1 cellular context compared by ENCODE assay signal in the genomic region with DNA sequence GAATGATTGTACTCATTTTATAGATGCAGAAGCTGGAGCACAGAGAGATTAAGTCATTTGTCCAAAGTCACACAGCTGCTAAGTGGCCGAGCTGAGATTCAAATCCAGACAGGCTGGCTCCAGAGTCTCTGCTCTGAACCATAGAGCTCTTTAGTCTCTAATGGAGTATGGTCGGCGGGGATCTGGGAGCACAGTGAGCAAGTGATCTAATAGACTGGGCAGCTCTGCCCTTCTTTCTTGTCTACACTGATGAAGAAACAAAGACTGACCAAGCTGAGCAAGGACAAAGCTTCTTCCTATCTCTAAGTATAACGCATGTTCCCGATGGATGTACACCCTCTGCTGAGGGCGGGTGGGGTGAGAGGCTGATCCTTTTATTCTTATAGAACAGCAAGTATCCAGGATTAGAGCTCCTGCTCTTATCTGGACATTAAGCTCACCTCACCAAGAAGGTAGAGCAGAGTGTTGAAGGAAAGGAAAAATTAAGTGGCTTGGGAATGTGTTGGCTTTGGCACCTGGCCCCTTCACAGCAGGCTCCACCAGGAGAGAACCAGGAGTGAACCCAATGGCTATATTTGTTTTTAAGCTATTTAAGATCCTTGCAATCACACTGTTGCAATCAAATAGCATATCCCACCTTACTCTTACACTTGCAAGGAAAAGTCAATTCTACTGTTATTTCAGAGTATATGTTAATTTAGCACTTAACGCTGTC.
TF ChIP-seq lines count a peak whose summit lies in the region.

No MANE protein-coding gene starts in this region.

TF ChIP-seq in GM12878, 131 proteins besides CTCF, POLR2A, EP300 and RAD21 (continued from another document):
- TF ChIP-seq, protein P1, sequence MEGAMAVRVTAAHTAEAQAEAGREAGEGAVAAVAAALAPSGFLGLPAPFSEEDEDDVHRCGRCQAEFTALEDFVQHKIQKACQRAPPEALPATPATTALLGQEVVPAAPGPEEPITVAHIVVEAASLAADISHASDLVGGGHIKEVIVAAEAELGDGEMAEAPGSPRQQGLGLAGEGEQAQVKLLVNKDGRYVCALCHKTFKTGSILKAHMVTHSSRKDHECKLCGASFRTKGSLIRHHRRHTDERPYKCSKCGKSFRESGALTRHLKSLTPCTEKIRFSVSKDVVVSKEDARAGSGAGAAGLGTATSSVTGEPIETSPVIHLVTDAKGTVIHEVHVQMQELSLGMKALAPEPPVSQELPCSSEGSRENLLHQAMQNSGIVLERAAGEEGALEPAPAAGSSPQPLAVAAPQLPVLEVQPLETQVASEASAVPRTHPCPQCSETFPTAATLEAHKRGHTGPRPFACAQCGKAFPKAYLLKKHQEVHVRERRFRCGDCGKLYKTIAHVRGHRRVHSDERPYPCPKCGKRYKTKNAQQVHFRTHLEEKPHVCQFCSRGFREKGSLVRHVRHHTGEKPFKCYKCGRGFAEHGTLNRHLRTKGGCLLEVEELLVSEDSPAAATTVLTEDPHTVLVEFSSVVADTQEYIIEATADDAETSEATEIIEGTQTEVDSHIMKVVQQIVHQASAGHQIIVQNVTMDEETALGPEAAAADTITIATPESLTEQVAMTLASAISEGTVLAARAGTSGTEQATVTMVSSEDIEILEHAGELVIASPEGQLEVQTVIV (IDR thresholded peaks at IDR 0.05; ENCODE audit: borderline replicate concordance, partially characterized antibody): no peak
- no peak for TF ChIP-seq SP1 (IDR thresholded peaks at IDR 0.05; ENCODE audit: low read depth, low read length)
- TF ChIP-seq HDAC6 (IDR thresholded peaks at IDR 0.05; ENCODE audit: unreplicated experiment): no peak
TF ChIP-seq in GM12878: peak in this region for 0.
